ENCODE assay signal across 1 cellular context in the genomic region with DNA sequence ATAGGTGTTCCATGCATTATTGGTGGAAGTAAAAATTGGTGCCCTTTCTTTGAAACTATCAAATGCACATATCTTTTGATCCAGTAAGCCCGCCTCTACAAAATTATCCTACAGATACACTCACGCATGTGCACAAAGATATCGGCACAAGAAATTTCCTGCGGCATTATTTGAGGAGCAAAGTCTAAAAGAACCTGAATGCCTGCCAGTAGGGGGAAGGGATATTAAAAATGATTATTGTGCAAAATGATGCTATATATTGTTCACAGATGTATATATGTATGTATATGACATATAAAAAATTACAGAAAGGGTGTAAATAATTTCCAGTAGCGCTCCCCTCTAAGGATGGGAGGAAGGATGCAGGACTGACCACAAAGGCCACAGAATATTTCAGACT.
TF ChIP-seq lines count a peak whose summit lies in the region.

No MANE protein-coding gene starts in this region.

TF ChIP-seq in K562, 482 proteins besides CTCF, POLR2A, EP300 and RAD21:
- TF ChIP-seq TAL1 (IDR thresholded peaks at IDR 0.05) (peak; percentile 52; the same call in 1 of the 2 replicates), TCF3 (CRISPR knock-in tag; IDR thresholded peaks at IDR 0.05) (peak; percentile 13; the same call in 1 of the 2 replicates), ZNF316 (IDR thresholded peaks at IDR 0.05) (peak; percentile 49; the same call in 1 of the 2 replicates), C11orf30 (IDR thresholded peaks at IDR 0.05; ENCODE audit: low read depth) (peak; percentile 63), ZNF76 (CRISPR knock-in tag; IDR thresholded peaks at IDR 0.05; ENCODE audit: borderline replicate concordance) (no peak), DIDO1 (tag; IDR thresholded peaks at IDR 0.05; ENCODE audit: low read depth) (no peak), ZNF830 (CRISPR knock-in tag; IDR thresholded peaks at IDR 0.05) (no peak), ARID1B (IDR thresholded peaks at IDR 0.05) (peak; percentile 39; the same call in 1 of the 2 replicates), TEAD4 (IDR thresholded peaks at IDR 0.05; ENCODE audit: low read length) (peak; percentile 42), TEAD4 (CRISPR knock-in tag; IDR thresholded peaks at IDR 0.05; ENCODE audit: borderline replicate concordance) (no peak), NRF1 (conservative IDR thresholded peaks at IDR 0.05 in 1 of 2, IDR thresholded peaks at IDR 0.05 in 1 of 2) (peak; percentile 59 to 65), SMAD1 (IDR thresholded peaks at IDR 0.05; ENCODE audit: low read depth, low read length, partially characterized antibody) (no peak), E2F3 (CRISPR knock-in tag; IDR thresholded peaks at IDR 0.05) (no peak), CBFA2T3 (IDR thresholded peaks at IDR 0.05) (peak; percentile 43; the same call in 1 of the 2 replicates), MTA3 (IDR thresholded peaks at IDR 0.05; ENCODE audit: borderline replicate concordance) (no peak), HIVEP1 (CRISPR knock-in tag; IDR thresholded peaks at IDR 0.05) (no peak), MBD2 (IDR thresholded peaks at IDR 0.05; ENCODE audit: borderline replicate concordance, low read depth) (no peak)
- TF ChIP-seq, protein P1, sequence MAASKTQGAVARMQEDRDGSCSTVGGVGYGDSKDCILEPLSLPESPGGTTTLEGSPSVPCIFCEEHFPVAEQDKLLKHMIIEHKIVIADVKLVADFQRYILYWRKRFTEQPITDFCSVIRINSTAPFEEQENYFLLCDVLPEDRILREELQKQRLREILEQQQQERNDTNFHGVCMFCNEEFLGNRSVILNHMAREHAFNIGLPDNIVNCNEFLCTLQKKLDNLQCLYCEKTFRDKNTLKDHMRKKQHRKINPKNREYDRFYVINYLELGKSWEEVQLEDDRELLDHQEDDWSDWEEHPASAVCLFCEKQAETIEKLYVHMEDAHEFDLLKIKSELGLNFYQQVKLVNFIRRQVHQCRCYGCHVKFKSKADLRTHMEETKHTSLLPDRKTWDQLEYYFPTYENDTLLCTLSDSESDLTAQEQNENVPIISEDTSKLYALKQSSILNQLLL (CRISPR knock-in tag; IDR thresholded peaks at IDR 0.05; ENCODE audit: borderline replicate concordance), result no peak
- TF ChIP-seq, protein P2, sequence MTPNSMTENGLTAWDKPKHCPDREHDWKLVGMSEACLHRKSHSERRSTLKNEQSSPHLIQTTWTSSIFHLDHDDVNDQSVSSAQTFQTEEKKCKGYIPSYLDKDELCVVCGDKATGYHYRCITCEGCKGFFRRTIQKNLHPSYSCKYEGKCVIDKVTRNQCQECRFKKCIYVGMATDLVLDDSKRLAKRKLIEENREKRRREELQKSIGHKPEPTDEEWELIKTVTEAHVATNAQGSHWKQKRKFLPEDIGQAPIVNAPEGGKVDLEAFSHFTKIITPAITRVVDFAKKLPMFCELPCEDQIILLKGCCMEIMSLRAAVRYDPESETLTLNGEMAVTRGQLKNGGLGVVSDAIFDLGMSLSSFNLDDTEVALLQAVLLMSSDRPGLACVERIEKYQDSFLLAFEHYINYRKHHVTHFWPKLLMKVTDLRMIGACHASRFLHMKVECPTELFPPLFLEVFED (CRISPR knock-in tag; conservative IDR thresholded peaks at IDR 0.05), result no peak
- TF ChIP-seq, protein P3, sequence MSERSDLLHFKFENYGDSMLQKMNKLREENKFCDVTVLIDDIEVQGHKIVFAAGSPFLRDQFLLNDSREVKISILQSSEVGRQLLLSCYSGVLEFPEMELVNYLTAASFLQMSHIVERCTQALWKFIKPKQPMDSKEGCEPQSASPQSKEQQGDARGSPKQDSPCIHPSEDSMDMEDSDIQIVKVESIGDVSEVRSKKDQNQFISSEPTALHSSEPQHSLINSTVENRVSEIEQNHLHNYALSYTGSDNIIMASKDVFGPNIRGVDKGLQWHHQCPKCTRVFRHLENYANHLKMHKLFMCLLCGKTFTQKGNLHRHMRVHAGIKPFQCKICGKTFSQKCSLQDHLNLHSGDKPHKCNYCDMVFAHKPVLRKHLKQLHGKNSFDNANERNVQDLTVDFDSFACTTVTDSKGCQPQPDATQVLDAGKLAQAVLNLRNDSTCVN (CRISPR knock-in tag; IDR thresholded peaks at IDR 0.05), result no peak
- TF ChIP-seq, protein P4, sequence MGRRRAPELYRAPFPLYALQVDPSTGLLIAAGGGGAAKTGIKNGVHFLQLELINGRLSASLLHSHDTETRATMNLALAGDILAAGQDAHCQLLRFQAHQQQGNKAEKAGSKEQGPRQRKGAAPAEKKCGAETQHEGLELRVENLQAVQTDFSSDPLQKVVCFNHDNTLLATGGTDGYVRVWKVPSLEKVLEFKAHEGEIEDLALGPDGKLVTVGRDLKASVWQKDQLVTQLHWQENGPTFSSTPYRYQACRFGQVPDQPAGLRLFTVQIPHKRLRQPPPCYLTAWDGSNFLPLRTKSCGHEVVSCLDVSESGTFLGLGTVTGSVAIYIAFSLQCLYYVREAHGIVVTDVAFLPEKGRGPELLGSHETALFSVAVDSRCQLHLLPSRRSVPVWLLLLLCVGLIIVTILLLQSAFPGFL (CRISPR knock-in tag; IDR thresholded peaks at IDR 0.05), result no peak
